In the genomic region with DNA sequence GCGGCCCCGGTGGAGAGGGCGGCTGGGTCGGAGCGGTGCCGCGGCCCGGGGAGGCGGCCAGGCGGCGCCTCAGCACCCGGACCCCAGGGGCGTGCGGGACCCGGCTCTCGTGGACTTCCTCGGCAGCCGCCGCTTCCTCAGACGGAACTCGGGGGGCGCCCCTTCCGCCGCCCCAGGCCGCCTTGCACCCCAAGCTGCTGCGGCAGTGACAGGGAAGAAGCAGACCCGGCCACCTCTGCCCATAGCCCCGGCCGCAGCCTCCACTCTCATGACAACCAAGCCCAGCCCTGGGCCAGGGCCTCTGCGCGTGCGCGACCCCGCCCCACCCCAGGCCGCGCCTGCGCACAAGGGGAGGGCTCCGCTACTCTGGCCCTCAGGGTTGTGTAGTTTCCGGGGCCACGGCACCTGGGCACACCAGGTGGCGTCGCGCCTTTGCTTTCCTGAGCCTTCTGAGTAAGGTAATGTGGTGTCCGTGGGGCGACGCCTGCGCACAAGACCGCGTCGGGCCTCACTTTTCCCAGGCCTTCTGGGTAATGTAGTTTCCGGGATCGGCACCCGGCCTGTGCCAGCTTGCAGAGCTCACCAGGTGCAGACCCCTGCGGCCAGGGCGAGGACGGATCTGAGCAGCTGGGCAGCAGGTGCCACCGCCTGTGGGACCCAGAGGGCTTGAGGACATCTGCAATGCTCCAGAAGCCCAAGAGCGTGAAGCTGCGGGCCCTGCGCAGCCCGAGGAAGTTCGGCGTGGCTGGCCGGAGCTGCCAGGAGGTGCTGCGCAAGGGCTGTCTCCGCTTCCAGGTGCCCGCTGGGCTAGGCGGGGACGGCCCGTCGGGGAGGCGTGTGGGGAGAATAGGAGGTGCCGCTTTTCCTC, we compare ENCODE assay signal across 1 cellular context.
TF ChIP-seq lines count a peak whose summit lies in the region.

A gene (minus strand): TSS at position 289 of the 868 bp plus-strand sequence. CDS start 4,804 bp downstream, outside the sequence.
A gene with protein sequence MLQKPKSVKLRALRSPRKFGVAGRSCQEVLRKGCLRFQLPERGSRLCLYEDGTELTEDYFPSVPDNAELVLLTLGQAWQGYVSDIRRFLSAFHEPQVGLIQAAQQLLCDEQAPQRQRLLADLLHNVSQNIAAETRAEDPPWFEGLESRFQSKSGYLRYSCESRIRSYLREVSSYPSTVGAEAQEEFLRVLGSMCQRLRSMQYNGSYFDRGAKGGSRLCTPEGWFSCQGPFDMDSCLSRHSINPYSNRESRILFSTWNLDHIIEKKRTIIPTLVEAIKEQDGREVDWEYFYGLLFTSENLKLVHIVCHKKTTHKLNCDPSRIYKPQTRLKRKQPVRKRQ (plus strand): TSS at position 554 of the 868 bp plus-strand sequence. CDS start 128 bp downstream, at position 682.

TF ChIP-seq in HepG2, 621 proteins besides CTCF, POLR2A, EP300 and RAD21 (continued from another document and continues in another):
- TF ChIP-seq, protein P1, sequence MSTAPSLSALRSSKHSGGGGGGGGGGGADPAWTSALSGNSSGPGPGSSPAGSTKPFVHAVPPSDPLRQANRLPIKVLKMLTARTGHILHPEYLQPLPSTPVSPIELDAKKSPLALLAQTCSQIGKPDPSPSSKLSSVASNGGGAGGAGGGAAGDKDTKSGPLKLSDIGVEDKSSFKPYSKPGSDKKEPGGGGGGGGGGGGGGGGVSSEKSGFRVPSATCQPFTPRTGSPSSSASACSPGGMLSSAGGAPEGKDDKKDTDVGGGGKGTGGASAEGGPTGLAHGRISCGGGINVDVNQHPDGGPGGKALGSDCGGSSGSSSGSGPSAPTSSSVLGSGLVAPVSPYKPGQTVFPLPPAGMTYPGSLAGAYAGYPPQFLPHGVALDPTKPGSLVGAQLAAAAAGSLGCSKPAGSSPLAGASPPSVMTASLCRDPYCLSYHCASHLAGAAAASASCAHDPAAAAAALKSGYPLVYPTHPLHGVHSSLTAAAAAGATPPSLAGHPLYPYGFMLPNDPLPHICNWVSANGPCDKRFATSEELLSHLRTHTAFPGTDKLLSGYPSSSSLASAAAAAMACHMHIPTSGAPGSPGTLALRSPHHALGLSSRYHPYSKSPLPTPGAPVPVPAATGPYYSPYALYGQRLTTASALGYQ (CRISPR knock-in tag; IDR thresholded peaks at IDR 0.05): no peak
- TF ChIP-seq ZC3H13 (CRISPR knock-in tag; IDR thresholded peaks at IDR 0.05): 0 out of 2 replicates have a peak, but pooled peaks have one; percentile 23
- TF ChIP-seq ZNF552 (CRISPR knock-in tag; IDR thresholded peaks at IDR 0.05; ENCODE audit: borderline replicate concordance): no peak
- no peak for TF ChIP-seq ZNF720 (CRISPR knock-in tag; IDR thresholded peaks at IDR 0.05)
- TF ChIP-seq MED1 (CRISPR knock-in tag; IDR thresholded peaks at IDR 0.05): peak; percentile 55
- no peak for TF ChIP-seq ZNF496 (CRISPR knock-in tag; IDR thresholded peaks at IDR 0.05; ENCODE audit: insufficient replicate concordance)
- TF ChIP-seq TBX2 (CRISPR knock-in tag; IDR thresholded peaks at IDR 0.05; ENCODE audit: borderline replicate concordance): peak; percentile 39; the same call in 1 of the 2 replicates
- TF ChIP-seq, protein P2, sequence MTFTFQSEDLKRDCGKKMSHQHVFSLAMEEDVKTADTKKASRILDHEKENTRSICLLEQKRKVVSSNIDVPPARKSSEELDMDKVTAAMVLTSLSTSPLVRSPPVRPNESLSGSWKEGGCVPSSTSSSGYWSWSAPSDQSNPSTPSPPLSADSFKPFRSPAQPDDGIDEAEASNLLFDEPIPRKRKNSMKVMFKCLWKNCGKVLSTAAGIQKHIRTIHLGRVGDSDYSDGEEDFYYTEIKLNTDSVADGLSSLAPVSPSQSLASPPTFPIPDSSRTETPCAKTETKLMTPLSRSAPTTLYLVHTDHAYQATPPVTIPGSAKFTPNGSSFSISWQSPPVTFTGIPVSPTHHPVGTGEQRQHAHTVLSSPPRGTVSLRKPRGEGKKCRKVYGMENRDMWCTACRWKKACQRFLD (CRISPR knock-in tag; IDR thresholded peaks at IDR 0.05; ENCODE audit: borderline replicate concordance): no peak
- TF ChIP-seq ZNF562 (CRISPR knock-in tag; IDR thresholded peaks at IDR 0.05; ENCODE audit: borderline replicate concordance): no peak
- TF ChIP-seq HOXA9 (CRISPR knock-in tag; IDR thresholded peaks at IDR 0.05; ENCODE audit: borderline replicate concordance): no peak
- TF ChIP-seq HOXA7 (CRISPR knock-in tag; IDR thresholded peaks at IDR 0.05): no peak
- TF ChIP-seq ZFP41 (CRISPR knock-in tag; IDR thresholded peaks at IDR 0.05; ENCODE audit: borderline replicate concordance): no peak
- no peak for TF ChIP-seq SMYD3 (CRISPR knock-in tag; IDR thresholded peaks at IDR 0.05)
- TF ChIP-seq KDM3A (CRISPR knock-in tag; IDR thresholded peaks at IDR 0.05; ENCODE audit: low read depth): peak; percentile 39; the same call in 1 of the 2 replicates
- TF ChIP-seq MBD4 (IDR thresholded peaks at IDR 0.05; ENCODE audit: borderline replicate concordance, low read length): no peak
- TF ChIP-seq AGO1 (IDR thresholded peaks at IDR 0.05; ENCODE audit: low read depth, low read length, poor library complexity, severe bottlenecking): peak; percentile 77
- TF ChIP-seq, protein P3, sequence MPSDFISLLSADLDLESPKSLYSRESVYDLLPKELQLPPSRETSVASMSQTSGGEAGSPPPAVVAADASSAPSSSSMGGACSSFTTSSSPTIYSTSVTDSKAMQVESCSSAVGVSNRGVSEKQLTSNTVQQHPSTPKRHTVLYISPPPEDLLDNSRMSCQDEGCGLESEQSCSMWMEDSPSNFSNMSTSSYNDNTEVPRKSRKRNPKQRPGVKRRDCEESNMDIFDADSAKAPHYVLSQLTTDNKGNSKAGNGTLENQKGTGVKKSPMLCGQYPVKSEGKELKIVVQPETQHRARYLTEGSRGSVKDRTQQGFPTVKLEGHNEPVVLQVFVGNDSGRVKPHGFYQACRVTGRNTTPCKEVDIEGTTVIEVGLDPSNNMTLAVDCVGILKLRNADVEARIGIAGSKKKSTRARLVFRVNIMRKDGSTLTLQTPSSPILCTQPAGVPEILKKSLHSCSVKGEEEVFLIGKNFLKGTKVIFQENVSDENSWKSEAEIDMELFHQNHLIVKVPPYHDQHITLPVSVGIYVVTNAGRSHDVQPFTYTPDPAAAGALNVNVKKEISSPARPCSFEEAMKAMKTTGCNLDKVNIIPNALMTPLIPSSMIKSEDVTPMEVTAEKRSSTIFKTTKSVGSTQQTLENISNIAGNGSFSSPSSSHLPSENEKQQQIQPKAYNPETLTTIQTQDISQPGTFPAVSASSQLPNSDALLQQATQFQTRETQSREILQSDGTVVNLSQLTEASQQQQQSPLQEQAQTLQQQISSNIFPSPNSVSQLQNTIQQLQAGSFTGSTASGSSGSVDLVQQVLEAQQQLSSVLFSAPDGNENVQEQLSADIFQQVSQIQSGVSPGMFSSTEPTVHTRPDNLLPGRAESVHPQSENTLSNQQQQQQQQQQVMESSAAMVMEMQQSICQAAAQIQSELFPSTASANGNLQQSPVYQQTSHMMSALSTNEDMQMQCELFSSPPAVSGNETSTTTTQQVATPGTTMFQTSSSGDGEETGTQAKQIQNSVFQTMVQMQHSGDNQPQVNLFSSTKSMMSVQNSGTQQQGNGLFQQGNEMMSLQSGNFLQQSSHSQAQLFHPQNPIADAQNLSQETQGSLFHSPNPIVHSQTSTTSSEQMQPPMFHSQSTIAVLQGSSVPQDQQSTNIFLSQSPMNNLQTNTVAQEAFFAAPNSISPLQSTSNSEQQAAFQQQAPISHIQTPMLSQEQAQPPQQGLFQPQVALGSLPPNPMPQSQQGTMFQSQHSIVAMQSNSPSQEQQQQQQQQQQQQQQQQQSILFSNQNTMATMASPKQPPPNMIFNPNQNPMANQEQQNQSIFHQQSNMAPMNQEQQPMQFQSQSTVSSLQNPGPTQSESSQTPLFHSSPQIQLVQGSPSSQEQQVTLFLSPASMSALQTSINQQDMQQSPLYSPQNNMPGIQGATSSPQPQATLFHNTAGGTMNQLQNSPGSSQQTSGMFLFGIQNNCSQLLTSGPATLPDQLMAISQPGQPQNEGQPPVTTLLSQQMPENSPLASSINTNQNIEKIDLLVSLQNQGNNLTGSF (CRISPR knock-in tag; IDR thresholded peaks at IDR 0.05): 0 out of 2 replicates have a peak, but pooled peaks have one; percentile 68
- TF ChIP-seq ONECUT2 (CRISPR knock-in tag; IDR thresholded peaks at IDR 0.05): no peak
- TF ChIP-seq, protein P4, sequence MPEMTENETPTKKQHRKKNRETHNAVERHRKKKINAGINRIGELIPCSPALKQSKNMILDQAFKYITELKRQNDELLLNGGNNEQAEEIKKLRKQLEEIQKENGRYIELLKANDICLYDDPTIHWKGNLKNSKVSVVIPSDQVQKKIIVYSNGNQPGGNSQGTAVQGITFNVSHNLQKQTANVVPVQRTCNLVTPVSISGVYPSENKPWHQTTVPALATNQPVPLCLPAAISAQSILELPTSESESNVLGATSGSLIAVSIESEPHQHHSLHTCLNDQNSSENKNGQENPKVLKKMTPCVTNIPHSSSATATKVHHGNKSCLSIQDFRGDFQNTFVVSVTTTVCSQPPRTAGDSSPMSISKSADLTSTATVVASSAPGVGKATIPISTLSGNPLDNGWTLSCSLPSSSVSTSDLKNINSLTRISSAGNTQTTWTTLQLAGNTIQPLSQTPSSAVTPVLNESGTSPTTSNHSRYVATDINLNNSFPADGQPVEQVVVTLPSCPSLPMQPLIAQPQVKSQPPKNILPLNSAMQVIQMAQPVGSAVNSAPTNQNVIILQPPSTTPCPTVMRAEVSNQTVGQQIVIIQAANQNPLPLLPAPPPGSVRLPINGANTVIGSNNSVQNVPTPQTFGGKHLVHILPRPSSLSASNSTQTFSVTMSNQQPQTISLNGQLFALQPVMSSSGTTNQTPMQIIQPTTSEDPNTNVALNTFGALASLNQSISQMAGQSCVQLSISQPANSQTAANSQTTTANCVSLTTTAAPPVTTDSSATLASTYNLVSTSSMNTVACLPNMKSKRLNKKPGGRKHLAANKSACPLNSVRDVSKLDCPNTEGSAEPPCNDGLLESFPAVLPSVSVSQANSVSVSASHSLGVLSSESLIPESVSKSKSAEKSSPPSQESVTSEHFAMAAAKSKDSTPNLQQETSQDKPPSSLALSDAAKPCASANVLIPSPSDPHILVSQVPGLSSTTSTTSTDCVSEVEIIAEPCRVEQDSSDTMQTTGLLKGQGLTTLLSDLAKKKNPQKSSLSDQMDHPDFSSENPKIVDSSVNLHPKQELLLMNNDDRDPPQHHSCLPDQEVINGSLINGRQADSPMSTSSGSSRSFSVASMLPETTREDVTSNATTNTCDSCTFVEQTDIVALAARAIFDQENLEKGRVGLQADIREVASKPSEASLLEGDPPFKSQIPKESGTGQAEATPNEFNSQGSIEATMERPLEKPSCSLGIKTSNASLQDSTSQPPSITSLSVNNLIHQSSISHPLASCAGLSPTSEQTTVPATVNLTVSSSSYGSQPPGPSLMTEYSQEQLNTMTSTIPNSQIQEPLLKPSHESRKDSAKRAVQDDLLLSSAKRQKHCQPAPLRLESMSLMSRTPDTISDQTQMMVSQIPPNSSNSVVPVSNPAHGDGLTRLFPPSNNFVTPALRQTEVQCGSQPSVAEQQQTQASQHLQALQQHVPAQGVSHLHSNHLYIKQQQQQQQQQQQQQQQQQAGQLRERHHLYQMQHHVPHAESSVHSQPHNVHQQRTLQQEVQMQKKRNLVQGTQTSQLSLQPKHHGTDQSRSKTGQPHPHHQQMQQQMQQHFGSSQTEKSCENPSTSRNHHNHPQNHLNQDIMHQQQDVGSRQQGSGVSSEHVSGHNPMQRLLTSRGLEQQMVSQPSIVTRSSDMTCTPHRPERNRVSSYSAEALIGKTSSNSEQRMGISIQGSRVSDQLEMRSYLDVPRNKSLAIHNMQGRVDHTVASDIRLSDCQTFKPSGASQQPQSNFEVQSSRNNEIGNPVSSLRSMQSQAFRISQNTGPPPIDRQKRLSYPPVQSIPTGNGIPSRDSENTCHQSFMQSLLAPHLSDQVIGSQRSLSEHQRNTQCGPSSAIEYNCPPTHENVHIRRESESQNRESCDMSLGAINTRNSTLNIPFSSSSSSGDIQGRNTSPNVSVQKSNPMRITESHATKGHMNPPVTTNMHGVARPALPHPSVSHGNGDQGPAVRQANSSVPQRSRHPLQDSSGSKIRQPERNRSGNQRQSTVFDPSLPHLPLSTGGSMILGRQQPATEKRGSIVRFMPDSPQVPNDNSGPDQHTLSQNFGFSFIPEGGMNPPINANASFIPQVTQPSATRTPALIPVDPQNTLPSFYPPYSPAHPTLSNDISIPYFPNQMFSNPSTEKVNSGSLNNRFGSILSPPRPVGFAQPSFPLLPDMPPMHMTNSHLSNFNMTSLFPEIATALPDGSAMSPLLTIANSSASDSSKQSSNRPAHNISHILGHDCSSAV (CRISPR knock-in tag; IDR thresholded peaks at IDR 0.05; ENCODE audit: borderline replicate concordance): no peak
- no peak for TF ChIP-seq TBL1XR1 (IDR thresholded peaks at IDR 0.05; ENCODE audit: borderline replicate concordance, low read length, partially characterized antibody)
- TF ChIP-seq RBFOX2 (IDR thresholded peaks at IDR 0.05; ENCODE audit: low read depth, low read length): peak; percentile 81
- TF ChIP-seq ZNF180 (CRISPR knock-in tag; IDR thresholded peaks at IDR 0.05; ENCODE audit: borderline replicate concordance, low read depth): no peak
- TF ChIP-seq DNMT1 (CRISPR knock-in tag; IDR thresholded peaks at IDR 0.05): peak; percentile 74; the same call in 1 of the 2 replicates
- peak; percentile 86 for TF ChIP-seq MXD4 (CRISPR knock-in tag; IDR thresholded peaks at IDR 0.05)
- TF ChIP-seq NR2C2 (CRISPR knock-in tag; IDR thresholded peaks at IDR 0.05; ENCODE audit: borderline replicate concordance): peak; percentile 86
- peak; percentile 100 for TF ChIP-seq THAP11 (CRISPR knock-in tag; IDR thresholded peaks at IDR 0.05)
- peak; percentile 94 for TF ChIP-seq ZNF501 (CRISPR knock-in tag; IDR thresholded peaks at IDR 0.05)
- 0 out of 2 replicates have a peak, but pooled peaks have one; percentile 45 for TF ChIP-seq ZNF124 (CRISPR knock-in tag; IDR thresholded peaks at IDR 0.05)
- TF ChIP-seq ZNF557 (CRISPR knock-in tag; IDR thresholded peaks at IDR 0.05): no peak
- TF ChIP-seq TCF12 (IDR thresholded peaks at IDR 0.05): no peak
- TF ChIP-seq TCF12 (CRISPR knock-in tag; IDR thresholded peaks at IDR 0.05): peak; percentile 69; the same call in 1 of the 2 replicates
- no peak for TF ChIP-seq SOX5 (CRISPR knock-in tag; IDR thresholded peaks at IDR 0.05; ENCODE audit: borderline replicate concordance)
- TF ChIP-seq, protein P5, sequence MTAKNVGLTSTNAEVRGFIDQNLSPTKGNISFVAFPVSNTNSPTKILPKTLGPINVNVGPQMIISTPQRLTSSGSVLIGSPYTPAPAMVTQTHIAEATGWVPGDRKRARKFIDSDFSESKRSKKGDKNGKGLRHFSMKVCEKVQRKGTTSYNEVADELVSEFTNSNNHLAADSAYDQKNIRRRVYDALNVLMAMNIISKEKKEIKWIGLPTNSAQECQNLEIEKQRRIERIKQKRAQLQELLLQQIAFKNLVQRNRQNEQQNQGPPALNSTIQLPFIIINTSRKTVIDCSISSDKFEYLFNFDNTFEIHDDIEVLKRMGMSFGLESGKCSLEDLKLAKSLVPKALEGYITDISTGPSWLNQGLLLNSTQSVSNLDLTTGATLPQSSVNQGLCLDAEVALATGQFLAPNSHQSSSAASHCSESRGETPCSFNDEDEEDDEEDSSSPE (CRISPR knock-in tag; IDR thresholded peaks at IDR 0.05): peak; percentile 90
- no peak; the same call in 1 of the 2 replicates for TF ChIP-seq GFI1 (CRISPR knock-in tag; IDR thresholded peaks at IDR 0.05; ENCODE audit: borderline replicate concordance)
- TF ChIP-seq YEATS4 (CRISPR knock-in tag; IDR thresholded peaks at IDR 0.05; ENCODE audit: borderline replicate concordance): peak; percentile 78; the same call in 1 of the 2 replicates
- TF ChIP-seq PAF1 (CRISPR knock-in tag; IDR thresholded peaks at IDR 0.05): no peak
- TF ChIP-seq STAG1 (CRISPR knock-in tag; IDR thresholded peaks at IDR 0.05): peak; percentile 68
- 0 out of 2 replicates have a peak, but pooled peaks have one; percentile 13 for TF ChIP-seq ZNF264 (CRISPR knock-in tag; IDR thresholded peaks at IDR 0.05)
- TF ChIP-seq NFIB (CRISPR knock-in tag; IDR thresholded peaks at IDR 0.05; ENCODE audit: borderline replicate concordance): no peak
- no peak for TF ChIP-seq ZNF75D (CRISPR knock-in tag; IDR thresholded peaks at IDR 0.05; ENCODE audit: borderline replicate concordance)
- no peak for TF ChIP-seq NR3C1 (CRISPR knock-in tag; IDR thresholded peaks at IDR 0.05)
